8 cellular contexts compared by ENCODE assay signal in genomic region chr7:76606022-76606421, GRCh38. TPM values are rescaled to one million over a fixed set of nuclear protein-coding genes. Genes with fewer than 3 reads are reported as not detected.
DNase-seq lines count a peak whose midpoint lies in the region; ATAC-seq, FAIRE-seq and TF ChIP-seq lines count a peak whose summit lies in the region.
"Not testable (repeated sequence)": the region's sequence is repeated elsewhere in the genome, so short reads cannot be mapped to it uniquely, and the experiment has no call there.

No MANE protein-coding gene starts in this region.

- TF ChIP-seq EP300 in Ishikawa (IDR thresholded peaks at IDR 0.05; ENCODE audit: borderline replicate concordance): peak; percentile 42; the same call in 1 of the 2 replicates

- H3K9me2 ChIP-seq in HCT116 (ENCODE audit: insufficient read depth): not testable (repeated sequence)

- H3K4me3 ChIP-seq in HCT116 (replicated peaks in 1 of 2; ENCODE audit: low read depth in 1 of 2, low read length in 2 of 2); parathyroid adenoma (ENCODE audit: low read depth, low read length): not testable (repeated sequence)

- not testable (repeated sequence) for H3K27ac ChIP-seq in HCT116 (ENCODE audit: low read depth, low read length); foreskin keratinocyte
- peak overlapping the region; percentile 57 for H3K27ac ChIP-seq in parathyroid adenoma

- TF ChIP-seq POLR2A in GM12892 (IDR thresholded peaks at IDR 0.05; ENCODE audit: low read depth, low read length); HCT116 (IDR thresholded peaks at IDR 0.05; ENCODE audit: borderline replicate concordance, extremely low read depth, insufficient read depth, insufficient read length): not testable (repeated sequence)

- ATAC-seq in HCT116: peak; percentile 86
- peak; percentile 97 for ATAC-seq in foreskin keratinocyte

- H3K4me1 ChIP-seq in HCT116 (ENCODE audit: control insufficient read depth in 1 of 2, insufficient read depth in 2 of 2, low read length in 2 of 2); foreskin keratinocyte; parathyroid adenoma: not testable (repeated sequence)

- POLR2A ChIA-PET in HCT116 (lab: Charles Lee): not testable (repeated sequence)

- not testable (repeated sequence) for H3K27me3 ChIP-seq in HCT116 (ENCODE audit: insufficient read depth, low read length); foreskin keratinocyte; parathyroid adenoma (ENCODE audit: control insufficient read depth, insufficient read depth, low read length)

- DNase-seq in GM12892 (ENCODE audit: insufficient read length): not testable (repeated sequence)
- DNase-seq in HCT116 (ENCODE audit: low read depth, low spot score) (peak; percentile 50), SIG-M5 (lab: John Stamatoyannopoulos, UW) (peak; percentile 80), foreskin keratinocyte (peak; percentile 66 to 73), ureter (ENCODE audit: low spot score) (peak; percentile 86)
- peak; percentile 38 for DNase-seq in activated effector memory CD4-positive, alpha-beta T cell treated with Interleukin-2 at 50 U/mL for 16 hours

- not testable (repeated sequence) for BruUV-seq in HCT116 (replicated peaks; lab: Mats Ljungman, UMichigan)

- not testable (repeated sequence) for H3K79me2 ChIP-seq in HCT116 (ENCODE audit: insufficient read depth, low read length); parathyroid adenoma

- H2AFZ ChIP-seq in HCT116 (ENCODE audit: low read depth, low read length, poor library complexity, severe bottlenecking); parathyroid adenoma: not testable (repeated sequence)

- H4K20me1 ChIP-seq in HCT116 (ENCODE audit: insufficient read depth): not testable (repeated sequence)

- RAD21 ChIA-PET in HCT116 (lab: Charles Lee; ENCODE audit: low non-redundant PET in 1 of 2, low total read pairs in 2 of 2, uncharacterized antibody in 2 of 2, unreplicated experiment in 2 of 2): not testable (repeated sequence)

- CTCF ChIA-PET in HCT116 (lab: Charles Lee): not testable (repeated sequence)

- H3K9me3 ChIP-seq in HCT116 (ENCODE audit: control insufficient read depth in 1 of 2, insufficient read depth in 1 of 2, low read depth in 1 of 2, low read length in 2 of 2); parathyroid adenoma (ENCODE audit: control insufficient read depth, low read length): not testable (repeated sequence)

- H3K36me3 ChIP-seq in HCT116 (ENCODE audit: control insufficient read depth in 1 of 2, insufficient read depth in 2 of 2, low read length in 2 of 2); parathyroid adenoma (ENCODE audit: control insufficient read depth, insufficient read depth, low read length): not testable (repeated sequence)

- not testable (repeated sequence) for H3K9ac ChIP-seq in HCT116 (ENCODE audit: low read length); parathyroid adenoma

- peak; percentile 86 for FAIRE-seq in GM12892 (lab: Jason Lieb, UNC)

- H3K4me2 ChIP-seq in HCT116 (ENCODE audit: low read length): peak overlapping the region; percentile 41
- H3K4me2 ChIP-seq in parathyroid adenoma (ENCODE audit: low read length): not testable (repeated sequence)

- not testable (repeated sequence) for TF ChIP-seq RAD21 in HCT116 (IDR thresholded peaks at IDR 0.05; ENCODE audit: low read depth); Ishikawa (IDR thresholded peaks at IDR 0.05; ENCODE audit: low read depth)

- not testable (repeated sequence) for TF ChIP-seq CTCF in HCT116 (IDR thresholded peaks at IDR 0.05 in 2 of 3, conservative IDR thresholded peaks at IDR 0.05 in 1 of 3; ENCODE audit: borderline replicate concordance in 1 of 3, insufficient read depth in 1 of 3, low read depth in 2 of 3, low read length in 2 of 3); foreskin keratinocyte (conservative IDR thresholded peaks at IDR 0.05); parathyroid adenoma (IDR thresholded peaks at IDR 0.05)

- intact Hi-C loops in HCT116 (cut with micrococcal nuclease): not testable (repeated sequence)

TF ChIP-seq in Ishikawa, 13 proteins besides CTCF, POLR2A, EP300 and RAD21:
- TF ChIP-seq TCF12 (IDR thresholded peaks at IDR 0.05; ENCODE audit: low read depth): peak; percentile 25; the same call in 1 of the 2 replicates
- peak; percentile 67 for TF ChIP-seq NFIC (IDR thresholded peaks at IDR 0.05)

RNA-seq across cellular contexts. Expression of gene POMZP3, which starts 21.1 kb away (rescaled TPM):
- polyA plus RNA-seq in GM12892 (2012; ENCODE audit: missing spikeins): 9.5 TPM
- total RNA-seq in HCT116 (2021; ENCODE audit: unreplicated experiment) (20.1 TPM), foreskin keratinocyte (5.0 and 5.7 TPM in 2 replicates), ureter (23.7 TPM)
- 14.4 and 15.1 TPM in 2 replicates for polyA plus RNA-seq in HCT116 (2012)
- 5.9 and 7.4 TPM in 2 replicates for polyA plus RNA-seq in foreskin keratinocyte
